ENCODE assay signal across 2 cellular contexts in genomic region chr1:151805066-151805820, GRCh38.
TF ChIP-seq lines count a peak whose summit lies in the region.

A gene with protein sequence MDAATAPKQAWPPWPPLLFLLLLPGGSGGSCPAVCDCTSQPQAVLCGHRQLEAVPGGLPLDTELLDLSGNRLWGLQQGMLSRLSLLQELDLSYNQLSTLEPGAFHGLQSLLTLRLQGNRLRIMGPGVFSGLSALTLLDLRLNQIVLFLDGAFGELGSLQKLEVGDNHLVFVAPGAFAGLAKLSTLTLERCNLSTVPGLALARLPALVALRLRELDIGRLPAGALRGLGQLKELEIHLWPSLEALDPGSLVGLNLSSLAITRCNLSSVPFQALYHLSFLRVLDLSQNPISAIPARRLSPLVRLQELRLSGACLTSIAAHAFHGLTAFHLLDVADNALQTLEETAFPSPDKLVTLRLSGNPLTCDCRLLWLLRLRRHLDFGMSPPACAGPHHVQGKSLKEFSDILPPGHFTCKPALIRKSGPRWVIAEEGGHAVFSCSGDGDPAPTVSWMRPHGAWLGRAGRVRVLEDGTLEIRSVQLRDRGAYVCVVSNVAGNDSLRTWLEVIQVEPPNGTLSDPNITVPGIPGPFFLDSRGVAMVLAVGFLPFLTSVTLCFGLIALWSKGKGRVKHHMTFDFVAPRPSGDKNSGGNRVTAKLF (minus strand): TSS chr1:151805419. CDS start chr1:151802704, 2,715 bp downstream.

TF ChIP-seq in SK-N-SH, 30 proteins besides CTCF, POLR2A, EP300 and RAD21 (continued from another document):
- TF ChIP-seq, protein P1, sequence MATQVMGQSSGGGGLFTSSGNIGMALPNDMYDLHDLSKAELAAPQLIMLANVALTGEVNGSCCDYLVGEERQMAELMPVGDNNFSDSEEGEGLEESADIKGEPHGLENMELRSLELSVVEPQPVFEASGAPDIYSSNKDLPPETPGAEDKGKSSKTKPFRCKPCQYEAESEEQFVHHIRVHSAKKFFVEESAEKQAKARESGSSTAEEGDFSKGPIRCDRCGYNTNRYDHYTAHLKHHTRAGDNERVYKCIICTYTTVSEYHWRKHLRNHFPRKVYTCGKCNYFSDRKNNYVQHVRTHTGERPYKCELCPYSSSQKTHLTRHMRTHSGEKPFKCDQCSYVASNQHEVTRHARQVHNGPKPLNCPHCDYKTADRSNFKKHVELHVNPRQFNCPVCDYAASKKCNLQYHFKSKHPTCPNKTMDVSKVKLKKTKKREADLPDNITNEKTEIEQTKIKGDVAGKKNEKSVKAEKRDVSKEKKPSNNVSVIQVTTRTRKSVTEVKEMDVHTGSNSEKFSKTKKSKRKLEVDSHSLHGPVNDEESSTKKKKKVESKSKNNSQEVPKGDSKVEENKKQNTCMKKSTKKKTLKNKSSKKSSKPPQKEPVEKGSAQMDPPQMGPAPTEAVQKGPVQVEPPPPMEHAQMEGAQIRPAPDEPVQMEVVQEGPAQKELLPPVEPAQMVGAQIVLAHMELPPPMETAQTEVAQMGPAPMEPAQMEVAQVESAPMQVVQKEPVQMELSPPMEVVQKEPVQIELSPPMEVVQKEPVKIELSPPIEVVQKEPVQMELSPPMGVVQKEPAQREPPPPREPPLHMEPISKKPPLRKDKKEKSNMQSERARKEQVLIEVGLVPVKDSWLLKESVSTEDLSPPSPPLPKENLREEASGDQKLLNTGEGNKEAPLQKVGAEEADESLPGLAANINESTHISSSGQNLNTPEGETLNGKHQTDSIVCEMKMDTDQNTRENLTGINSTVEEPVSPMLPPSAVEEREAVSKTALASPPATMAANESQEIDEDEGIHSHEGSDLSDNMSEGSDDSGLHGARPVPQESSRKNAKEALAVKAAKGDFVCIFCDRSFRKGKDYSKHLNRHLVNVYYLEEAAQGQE (IDR thresholded peaks at IDR 0.05; ENCODE audit: low read depth, low read length), result no peak
- TF ChIP-seq, protein P2, sequence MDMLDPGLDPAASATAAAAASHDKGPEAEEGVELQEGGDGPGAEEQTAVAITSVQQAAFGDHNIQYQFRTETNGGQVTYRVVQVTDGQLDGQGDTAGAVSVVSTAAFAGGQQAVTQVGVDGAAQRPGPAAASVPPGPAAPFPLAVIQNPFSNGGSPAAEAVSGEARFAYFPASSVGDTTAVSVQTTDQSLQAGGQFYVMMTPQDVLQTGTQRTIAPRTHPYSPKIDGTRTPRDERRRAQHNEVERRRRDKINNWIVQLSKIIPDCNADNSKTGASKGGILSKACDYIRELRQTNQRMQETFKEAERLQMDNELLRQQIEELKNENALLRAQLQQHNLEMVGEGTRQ (IDR thresholded peaks at IDR 0.05; ENCODE audit: borderline replicate concordance, low read depth, low read length), result no peak
- TF ChIP-seq USF1 (IDR thresholded peaks at IDR 0.05; ENCODE audit: borderline replicate concordance, low read depth) (no peak), RFX5 (IDR thresholded peaks at IDR 0.05; ENCODE audit: low read length) (no peak), EZH2phosphoT487 (IDR thresholded peaks at IDR 0.05; ENCODE audit: borderline replicate concordance, low read depth) (no peak), FOSL2 (IDR thresholded peaks at IDR 0.05; ENCODE audit: borderline replicate concordance, low read depth) (no peak), YY1 (IDR thresholded peaks at IDR 0.05; ENCODE audit: low read depth) (no peak), NRF1 (IDR thresholded peaks at IDR 0.05; ENCODE audit: low read depth, low read length) (no peak), ZBTB33 (IDR thresholded peaks at IDR 0.05; ENCODE audit: borderline replicate concordance, low read depth) (no peak), POLR2AphosphoS5 (IDR thresholded peaks at IDR 0.05; ENCODE audit: low read depth, low read length) (no peak)
TF ChIP-seq in SK-N-SH: peak in this region for 0.

TF ChIP-seq in SK-N-SH treated with all-trans-retinoic acid at 6 μM for 48 hours, 23 proteins besides CTCF, POLR2A, EP300 and RAD21 (continued from another document):
- TF ChIP-seq, protein P3, sequence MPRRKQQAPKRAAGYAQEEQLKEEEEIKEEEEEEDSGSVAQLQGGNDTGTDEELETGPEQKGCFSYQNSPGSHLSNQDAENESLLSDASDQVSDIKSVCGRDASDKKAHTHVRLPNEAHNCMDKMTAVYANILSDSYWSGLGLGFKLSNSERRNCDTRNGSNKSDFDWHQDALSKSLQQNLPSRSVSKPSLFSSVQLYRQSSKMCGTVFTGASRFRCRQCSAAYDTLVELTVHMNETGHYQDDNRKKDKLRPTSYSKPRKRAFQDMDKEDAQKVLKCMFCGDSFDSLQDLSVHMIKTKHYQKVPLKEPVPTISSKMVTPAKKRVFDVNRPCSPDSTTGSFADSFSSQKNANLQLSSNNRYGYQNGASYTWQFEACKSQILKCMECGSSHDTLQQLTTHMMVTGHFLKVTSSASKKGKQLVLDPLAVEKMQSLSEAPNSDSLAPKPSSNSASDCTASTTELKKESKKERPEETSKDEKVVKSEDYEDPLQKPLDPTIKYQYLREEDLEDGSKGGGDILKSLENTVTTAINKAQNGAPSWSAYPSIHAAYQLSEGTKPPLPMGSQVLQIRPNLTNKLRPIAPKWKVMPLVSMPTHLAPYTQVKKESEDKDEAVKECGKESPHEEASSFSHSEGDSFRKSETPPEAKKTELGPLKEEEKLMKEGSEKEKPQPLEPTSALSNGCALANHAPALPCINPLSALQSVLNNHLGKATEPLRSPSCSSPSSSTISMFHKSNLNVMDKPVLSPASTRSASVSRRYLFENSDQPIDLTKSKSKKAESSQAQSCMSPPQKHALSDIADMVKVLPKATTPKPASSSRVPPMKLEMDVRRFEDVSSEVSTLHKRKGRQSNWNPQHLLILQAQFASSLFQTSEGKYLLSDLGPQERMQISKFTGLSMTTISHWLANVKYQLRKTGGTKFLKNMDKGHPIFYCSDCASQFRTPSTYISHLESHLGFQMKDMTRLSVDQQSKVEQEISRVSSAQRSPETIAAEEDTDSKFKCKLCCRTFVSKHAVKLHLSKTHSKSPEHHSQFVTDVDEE (CRISPR knock-in tag; IDR thresholded peaks at IDR 0.05), result no peak
- TF ChIP-seq TOX (CRISPR knock-in tag; IDR thresholded peaks at IDR 0.05; ENCODE audit: borderline replicate concordance) (no peak), BACH2 (CRISPR knock-in tag; IDR thresholded peaks at IDR 0.05; ENCODE audit: borderline replicate concordance) (no peak), ZNF565 (CRISPR knock-in tag; conservative IDR thresholded peaks at IDR 0.05; ENCODE audit: low read depth) (no peak), ZFP30 (CRISPR knock-in tag; IDR thresholded peaks at IDR 0.05) (no peak), ARNTL (CRISPR knock-in tag; IDR thresholded peaks at IDR 0.05; ENCODE audit: borderline replicate concordance, low read depth) (no peak), CREB5 (CRISPR knock-in tag; IDR thresholded peaks at IDR 0.05; ENCODE audit: low read depth) (no peak), ZNF70 (CRISPR knock-in tag; IDR thresholded peaks at IDR 0.05) (no peak)
- TF ChIP-seq, protein P4, sequence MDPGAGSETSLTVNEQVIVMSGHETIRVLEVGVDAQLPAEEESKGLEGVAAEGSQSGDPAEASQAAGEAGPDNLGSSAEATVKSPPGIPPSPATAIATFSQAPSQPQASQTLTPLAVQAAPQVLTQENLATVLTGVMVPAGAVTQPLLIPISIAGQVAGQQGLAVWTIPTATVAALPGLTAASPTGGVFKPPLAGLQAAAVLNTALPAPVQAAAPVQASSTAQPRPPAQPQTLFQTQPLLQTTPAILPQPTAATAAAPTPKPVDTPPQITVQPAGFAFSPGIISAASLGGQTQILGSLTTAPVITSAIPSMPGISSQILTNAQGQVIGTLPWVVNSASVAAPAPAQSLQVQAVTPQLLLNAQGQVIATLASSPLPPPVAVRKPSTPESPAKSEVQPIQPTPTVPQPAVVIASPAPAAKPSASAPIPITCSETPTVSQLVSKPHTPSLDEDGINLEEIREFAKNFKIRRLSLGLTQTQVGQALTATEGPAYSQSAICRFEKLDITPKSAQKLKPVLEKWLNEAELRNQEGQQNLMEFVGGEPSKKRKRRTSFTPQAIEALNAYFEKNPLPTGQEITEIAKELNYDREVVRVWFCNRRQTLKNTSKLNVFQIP (CRISPR knock-in tag; IDR thresholded peaks at IDR 0.05; ENCODE audit: borderline replicate concordance, low read depth), result no peak
